Comparison of ENCODE assay signal across 8 cellular contexts in the genomic region with DNA sequence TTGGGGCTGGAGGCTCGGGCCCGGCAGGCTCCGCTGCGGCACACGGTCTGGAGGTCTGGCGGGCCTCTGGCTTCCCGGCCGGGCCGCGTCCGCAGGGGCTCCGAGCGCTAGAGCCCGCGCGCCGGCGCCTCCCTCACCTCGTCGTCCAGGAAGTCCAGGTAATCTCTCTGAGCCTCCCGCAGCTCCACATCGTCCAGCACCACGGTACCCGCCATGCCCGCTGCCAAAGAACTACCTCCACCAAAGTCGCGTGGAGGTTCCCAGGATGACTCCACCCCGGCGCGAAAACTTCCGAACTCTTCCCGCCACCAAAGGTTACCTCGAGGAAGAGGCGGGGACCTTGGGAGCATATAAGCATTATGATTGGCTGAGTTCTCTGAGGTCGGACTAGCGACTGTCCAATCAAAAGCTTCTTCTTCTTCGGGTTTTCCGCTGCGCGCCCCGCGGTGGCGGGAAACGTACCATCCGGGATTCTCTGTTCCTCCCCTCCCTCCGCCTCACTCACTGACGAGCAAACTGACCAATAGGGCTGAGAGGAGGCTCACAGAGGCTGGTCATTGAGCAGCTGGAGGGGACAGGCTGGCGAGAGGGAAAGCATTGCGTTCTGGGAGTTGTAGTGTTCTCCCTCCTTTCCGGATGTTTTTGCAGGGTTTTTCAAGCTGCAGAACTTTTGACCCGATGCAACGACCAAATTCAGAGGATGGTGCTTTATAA. TPM values are rescaled to one million over a fixed set of nuclear protein-coding genes. Genes with fewer than 3 reads are reported as not detected.
DNase-seq lines count a peak whose midpoint lies in the region; ATAC-seq and TF ChIP-seq lines count a peak whose summit lies in the region.

MCM3 (minus strand) TSS at position 283 of the 714 bp plus-strand sequence; CDS start at position 215, 68 bp downstream.

- H3K36me3 ChIP-seq in WERI-Rb-1: peaks cover 48% of the 10 kb centered on the region
- peaks cover 15% of the 10 kb centered on the region for H3K36me3 ChIP-seq in smooth muscle cell (ENCODE audit: low read depth)

- no peak for TF ChIP-seq CTCF in WERI-Rb-1 (IDR thresholded peaks at IDR 0.05; ENCODE audit: low read depth, low read length)
- TF ChIP-seq CTCF in cardiac fibroblast (IDR thresholded peaks at IDR 0.05; ENCODE audit: low read depth, low read length): peak; percentile 7
- no peak for TF ChIP-seq CTCF in smooth muscle cell (IDR thresholded peaks at IDR 0.05; ENCODE audit: borderline replicate concordance, insufficient read depth, poor library complexity, severe bottlenecking)

- peak within 1 kb of the TSS; percentile 72 for H3K9ac ChIP-seq in smooth muscle cell (ENCODE audit: low read depth)

- no peaks in the 10 kb centered on the region for H4K20me1 ChIP-seq in smooth muscle cell (ENCODE audit: low read depth)

- ATAC-seq in GM18873 (IDR thresholded peaks at IDR 0.05; ENCODE audit: low FRiP score, unreplicated experiment) (peak; percentile 98), HG03139 (IDR thresholded peaks at IDR 0.05; ENCODE audit: unreplicated experiment) (peak; percentile 96)

- H3K27me3 ChIP-seq in WERI-Rb-1 (ENCODE audit: insufficient read depth, low read depth, severe bottlenecking): no peaks in the 10 kb centered on the region
- H3K27me3 ChIP-seq in smooth muscle cell (ENCODE audit: low read depth): no peaks in the 10 kb centered on the region

- under 1% methylated on average over 51 of the region's 52 CpGs for WGBS in smooth muscle cell (ENCODE audit: low lambda C conversion rate)

- H3K4me2 ChIP-seq in smooth muscle cell: peak within 1 kb of the TSS; percentile 100

- H3K4me3 ChIP-seq in WERI-Rb-1 (ENCODE audit: low read depth, low read length): peak within 1 kb of the TSS; percentile 92
- peak within 1 kb of the TSS; percentile 78 to 80 for H3K4me3 ChIP-seq in cardiac fibroblast (replicated peaks in 1 of 2; ENCODE audit: low read depth in 2 of 2, low read length in 2 of 2)
- H3K4me3 ChIP-seq in smooth muscle cell: peak within 1 kb of the TSS; percentile 92

- DNase-seq in ACHN (peak; percentile 99), NCI-H2227 (lab: John Stamatoyannopoulos, UW; ENCODE audit: unreplicated experiment) (peak; percentile 98), WERI-Rb-1 (peak; percentile 100), cardiac fibroblast (ENCODE audit: low read depth in 2 of 2) (peak; percentile 99 to 100), iPS-NIHi7 (ENCODE audit: extremely low spot score) (peak; percentile 95), smooth muscle cell (lab: John Stamatoyannopoulos, UW; ENCODE audit: unreplicated experiment) (peak; percentile 79)

- peak within 1 kb of the TSS; percentile 100 for H2AFZ ChIP-seq in smooth muscle cell (ENCODE audit: low read depth)

- in situ Hi-C loops in ACHN (cut with HindIII; ENCODE audit: low pct_ligation_motif_present, low pct_unique_long_range_greater_than_20kb, low sequenced_read_pairs): loop anchor here (25.0 kb wide), 1 partner anchor 103 kb away; no protein-coding TSS in a partner anchor

- no peaks in the 10 kb centered on the region for H3K9me3 ChIP-seq in WERI-Rb-1 (ENCODE audit: severe bottlenecking)
- no peaks in the 10 kb centered on the region for H3K9me3 ChIP-seq in smooth muscle cell (replicated peaks; ENCODE audit: low read depth)

- H3K79me2 ChIP-seq in smooth muscle cell (ENCODE audit: low read depth): peaks cover 17% of the 10 kb centered on the region

- no peaks in the 10 kb centered on the region for H3F3A ChIP-seq in smooth muscle cell (ENCODE audit: low read depth)

- peak within 1 kb of the TSS; percentile 94 for H3K27ac ChIP-seq in WERI-Rb-1
- H3K27ac ChIP-seq in smooth muscle cell (ENCODE audit: low read depth): peak within 1 kb of the TSS; percentile 10

- peaks cover 25% of the 10 kb centered on the region for H3K4me1 ChIP-seq in smooth muscle cell (ENCODE audit: low read depth)

RNA-seq across cellular contexts. Expression of gene MCM3, which starts in this region (rescaled TPM):
- total RNA-seq in smooth muscle cell: 30.6 and 32.2 TPM in 2 replicates
- polyA plus RNA-seq in smooth muscle cell: 33.9 and 37.3 TPM in 2 replicates

Comparison
In these comparisons a context has a peak if more than half of its experiments do, and no peak if none do; other contexts are left out.
1. Peak in every context shown above with its lines: DNase-seq, ATAC-seq, H3K4me3 ChIP-seq and H3K27ac ChIP-seq.